ENCODE assay signal across 18 cellular contexts in genomic region chrX:1222511-1223252, GRCh38. TPM values are rescaled to one million over a fixed set of nuclear protein-coding genes. Genes with fewer than 3 reads are reported as not detected.
A peak's percentile ranks its signal among the peaks of the same experiment; 100 is the strongest.
DNase-seq lines count a peak whose midpoint lies in the region; ATAC-seq, FAIRE-seq and TF ChIP-seq lines count a peak whose summit lies in the region.
"Had no signal": no experiment of that assay in that cellular context is flagged by ENCODE, and none has a peak within 500 bp of the region (broad histone marks: within the 10 kb centered on the region; RNA-seq: fewer than 3 reads in every experiment).

No MANE protein-coding gene starts in this region.

- FAIRE-seq in HTR-8/SVneo (lab: Jason Lieb, UNC), result peak; percentile 38
- FAIRE-seq: GM18507 had no signal

- no peak for TF ChIP-seq CTCF in CD14-positive monocyte (IDR thresholded peaks at IDR 0.05)

- H3K4me3 Mint-ChIP-seq in CD14-positive monocyte, result peak overlapping the region; percentile 38 to 57
- H3K4me3 Mint-ChIP-seq in activated T-cell treated with anti-CD3 and anti-CD28 coated beads, Interleukin-2, amount 50 U/mL, for 4 hours, result no peak overlapping the region
- H3K4me3 Mint-ChIP-seq: activated B cell treated with CpG ODN at 0.5 μM for 24 hours had no signal

- DNase-seq in CD14-positive monocyte (ENCODE audit: low spot score) (peak; percentile 90), HTR-8/SVneo (ENCODE audit: insufficient read length, low spot score) (peak; percentile 51), SKM-1 treated with dmso at 0.1 percent for 144 hours (lab: John Stamatoyannopoulos, UW; ENCODE audit: unreplicated experiment) (peak; percentile 92), kidney tubule cell (ENCODE audit: low spot score) (peak; percentile 18)
- DNase-seq in activated naive CD4-positive, alpha-beta T cell treated with Interleukin-2 at 50 U/mL for 16 hours, result no peak
- DNase-seq in stimulated activated naive CD4-positive, alpha-beta T cell treated with Interleukin-2 at 50 U/mL for 16 hours (lab: John Stamatoyannopoulos, UW), result no peak
- no peak for DNase-seq in activated T-cell treated with anti-CD3 and anti-CD28 coated beads, Interleukin-2, amount 50 U/mL, for 4 hours
- DNase-seq: activated B cell treated with CpG ODN at 0.5 μM for 24 hours, activated T-cell treated with anti-CD3 and anti-CD28 coated beads for 4 hours, GDM1, GOT3, NCI-H1105, NCI-H446 treated with DMSO at 0.1 percent for 48 hours, Right ventricle myocardium superior had no signal

- H3K9me3 Mint-ChIP-seq in CD14-positive monocyte, result peaks cover 22 to 46% (median 44%) of the 10 kb centered on the region in 7 donors
- peaks cover 12% of the 10 kb centered on the region for H3K9me3 Mint-ChIP-seq in activated T-cell treated with anti-CD3 and anti-CD28 coated beads, Interleukin-2, amount 50 U/mL, for 4 hours

- H3K4me1 Mint-ChIP-seq in CD14-positive monocyte, result peaks cover 6% of the 10 kb centered on the region
- H3K4me1 Mint-ChIP-seq in activated T-cell treated with anti-CD3 and anti-CD28 coated beads, Interleukin-2, amount 50 U/mL, for 4 hours (ENCODE audit: low read depth), result peaks cover 4% of the 10 kb centered on the region
- H3K4me1 Mint-ChIP-seq: activated B cell treated with CpG ODN at 0.5 μM for 24 hours had no signal

- peaks cover 4 to 8% of the 10 kb centered on the region in 2 donors for H3K36me3 Mint-ChIP-seq in CD14-positive monocyte
- H3K36me3 Mint-ChIP-seq in activated T-cell treated with anti-CD3 and anti-CD28 coated beads, Interleukin-2, amount 50 U/mL, for 4 hours (ENCODE audit: insufficient read depth), result no peaks in the 10 kb centered on the region

- peak overlapping the region in 5 of 7 donors; percentile 85 to 96 (median 95) for H3K27ac Mint-ChIP-seq in CD14-positive monocyte
- H3K27ac Mint-ChIP-seq: activated B cell treated with CpG ODN at 0.5 μM for 24 hours had no signal

- ATAC-seq in GM19351 (IDR thresholded peaks at IDR 0.05; ENCODE audit: unreplicated experiment), result no peak
- no peak for ATAC-seq in activated T-cell treated with anti-CD3 and anti-CD28 coated beads, Interleukin-2, amount 50 U/mL, for 4 hours

- peaks cover 7 to 20% (median 8%) of the 10 kb centered on the region in 3 donors for H3K27me3 Mint-ChIP-seq in CD14-positive monocyte (ENCODE audit: low read depth in 3 of 3)
- no peaks in the 10 kb centered on the region for H3K27me3 Mint-ChIP-seq in activated T-cell treated with anti-CD3 and anti-CD28 coated beads, Interleukin-2, amount 50 U/mL, for 4 hours (ENCODE audit: low read depth)

- intact Hi-C loops in CD14-positive monocyte (cut with micrococcal nuclease), result loop anchor here (1.0 to 2.0 kb wide), 3 partner anchors 14 to 17 kb away; no protein-coding TSS in a partner anchor

RNA-seq across cellular contexts. Expression of gene CRLF2, which starts 10.2 kb away (rescaled TPM):
- under 1 TPM; 0.11 to 0.17 TPM for polyA plus RNA-seq in CD14-positive monocyte
- total RNA-seq in activated T-cell treated with anti-CD3 and anti-CD28 coated beads, Interleukin-2, amount 50 U/mL, for 4 hours, result under 1 TPM in 2 of 3 donors, not detected in 1; 0.30 to 0.38 TPM
- total RNA-seq: activated B cell treated with CpG ODN at 0.5 μM for 24 hours, fibroblast of villous mesenchyme, Right ventricle myocardium superior had no signal
- polyA plus RNA-seq: BJ had no signal

RNA-seq across cellular contexts. Expression of gene CSF2RA, which starts 45.9 kb away (rescaled TPM):
- polyA plus RNA-seq in CD14-positive monocyte, result 100 to 1,000 TPM in 1 of 2 donors, 10 to 100 TPM in 1; 73.8 to 125 TPM
- under 1 TPM; 0.20 to 0.98 (median 0.69) TPM for total RNA-seq in activated T-cell treated with anti-CD3 and anti-CD28 coated beads, Interleukin-2, amount 50 U/mL, for 4 hours
- total RNA-seq: activated B cell treated with CpG ODN at 0.5 μM for 24 hours, fibroblast of villous mesenchyme had no signal

Comparison
In these comparisons a context has a peak if more than half of its experiments do, and no peak if none do; other contexts are left out.
1. DNase-seq: peak in CD14-positive monocyte (single experiment), HTR-8/SVneo (single experiment), SKM-1 treated with dmso at 0.1 percent for 144 hours (single experiment) and kidney tubule cell (single experiment); none in activated naive CD4-positive, alpha-beta T cell treated with Interleukin-2 at 50 U/mL for 16 hours (single experiment), stimulated activated naive CD4-positive, alpha-beta T cell treated with Interleukin-2 at 50 U/mL for 16 hours (single experiment) and activated T-cell treated with anti-CD3 and anti-CD28 coated beads, Interleukin-2, amount 50 U/mL, for 4 hours (single experiment).